ENCODE assay signal across 9 cellular contexts in the genomic region with DNA sequence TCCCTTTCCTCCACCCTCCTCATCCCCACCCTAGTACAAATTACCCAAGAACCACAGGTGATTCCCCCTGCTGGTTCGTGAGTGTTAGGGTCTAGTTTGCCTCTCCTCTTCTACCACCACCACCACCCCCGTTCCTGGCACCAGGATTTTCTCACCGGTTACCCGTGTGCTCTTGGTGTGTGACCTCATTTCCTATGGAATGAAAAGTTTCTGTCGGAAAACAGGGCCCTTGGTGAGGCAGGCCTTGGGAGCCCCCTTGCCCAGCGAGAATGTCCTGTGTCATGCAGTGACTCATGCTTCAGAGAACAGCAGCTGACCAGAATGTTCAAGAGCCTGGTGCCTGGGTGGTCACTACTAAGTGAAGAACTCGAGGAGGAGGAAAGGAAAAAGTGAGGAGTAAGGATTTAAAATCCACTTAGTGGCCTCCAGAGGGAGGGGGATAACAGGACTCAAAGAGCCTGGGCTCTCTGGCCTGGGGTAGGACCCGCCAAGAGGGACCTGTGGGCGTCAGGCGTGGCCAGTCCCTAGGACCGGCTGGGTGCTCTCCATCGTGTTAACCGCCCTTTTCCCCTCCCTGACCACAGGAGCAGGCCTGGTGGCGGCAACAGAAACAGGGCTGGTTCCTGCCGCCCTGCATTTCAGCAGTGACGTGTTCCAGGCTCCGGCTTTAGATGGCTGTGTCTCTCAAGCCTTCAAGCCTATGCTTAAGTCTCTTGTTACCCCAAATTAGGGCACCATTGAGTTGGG. TPM values are rescaled to one million over a fixed set of nuclear protein-coding genes. Genes with fewer than 3 reads are reported as not detected.
DNase-seq lines count a peak whose midpoint lies in the region; ATAC-seq lines count a peak whose summit lies in the region.
"Had no signal": no experiment of that assay in that cellular context is flagged by ENCODE, and none has a peak within 500 bp of the region (broad histone marks: within the 10 kb centered on the region; RNA-seq: fewer than 3 reads in every experiment).

No MANE protein-coding gene starts in this region.

- ATAC-seq in left ventricle myocardium superior, result peak; percentile 79

- intact Hi-C loops in left ventricle myocardium superior (cut with micrococcal nuclease), result no loop called here

- peak; percentile 80 for DNase-seq in HS-5 (ENCODE audit: low read depth)
- DNase-seq in amniotic epithelial cell (ENCODE audit: low read depth), result peak; percentile 98
- peak; percentile 39 for DNase-seq in left ventricle myocardium superior
- peak; percentile 99 for DNase-seq in renal cortical epithelial cell (ENCODE audit: low read depth)
- DNase-seq in activated CD4-positive, CD25-positive, alpha-beta regulatory T cell (lab: John Stamatoyannopoulos, UW), result no peak
- no peak for DNase-seq in GM19240 (ENCODE audit: insufficient read length, low spot score)
- DNase-seq in UCSD-AML1 (lab: John Stamatoyannopoulos, UW; ENCODE audit: unreplicated experiment), result no peak
- no peak for DNase-seq in middle frontal gyrus (ENCODE audit: extremely low spot score, low spot score)
- DNase-seq: activated B cell treated with CpG ODN at 0.5 μM for 24 hours had no signal

RNA-seq across cellular contexts. Expression of gene C22orf31, which starts 30.2 kb away (rescaled TPM):
- total RNA-seq in left ventricle myocardium superior, result not detected
- not detected in 2 replicates for total RNA-seq in renal cortical epithelial cell
- total RNA-seq: activated B cell treated with CpG ODN at 0.5 μM for 24 hours had no signal

RNA-seq across cellular contexts. Expression of gene KREMEN1, which starts 41.4 kb away (rescaled TPM):
- total RNA-seq in left ventricle myocardium superior (68.2 TPM), renal cortical epithelial cell (7.5 and 11.7 TPM in 2 replicates)
- total RNA-seq: activated B cell treated with CpG ODN at 0.5 μM for 24 hours had no signal

Comparison
In these comparisons a context has a peak if more than half of its experiments do, and no peak if none do; other contexts are left out.
1. DNase-seq: peak in HS-5 (single experiment), amniotic epithelial cell (single experiment), left ventricle myocardium superior (single experiment) and renal cortical epithelial cell (single experiment); none in activated CD4-positive, CD25-positive, alpha-beta regulatory T cell (0 of 4), GM19240 (single experiment), UCSD-AML1 (single experiment) and middle frontal gyrus (single experiment).